ENCODE assay signal across 9 cellular contexts in genomic region chr16:4372578-4373355, GRCh38. TPM values are rescaled to one million over a fixed set of nuclear protein-coding genes. Genes with fewer than 3 reads are reported as not detected.
A peak's percentile ranks its signal among the peaks of the same experiment; 100 is the strongest.
DNase-seq lines count a peak whose midpoint lies in the region; ATAC-seq, FAIRE-seq and TF ChIP-seq lines count a peak whose summit lies in the region.
"Had no signal": no experiment of that assay in that cellular context is flagged by ENCODE, and none has a peak within 500 bp of the region (broad histone marks: within the 10 kb centered on the region; RNA-seq: fewer than 3 reads in every experiment).

No MANE protein-coding gene starts in this region.

- peaks cover 83 to 99% (median 97%) of the 10 kb centered on the region in 11 experiments for H4K20me1 ChIP-seq in BLaER1 treated with 17β-estradiol and CSF1 and Interleukin-3, amounts not matched to agents 10 nM and 100 nM

- peak overlapping the region; percentile 36 to 73 (median 63) for H3K4me3 ChIP-seq in BLaER1 treated with 17β-estradiol and CSF1 and Interleukin-3, amounts not matched to agents 10 nM and 100 nM
- H3K4me3 ChIP-seq in kidney (ENCODE audit: low read length in 2 of 2) (peak overlapping the region; percentile 83 to 94), thoracic aorta (peak overlapping the region; percentile 85)

- peak overlapping the region; percentile 57 to 81 (median 74) for H3K9ac ChIP-seq in BLaER1 treated with 17β-estradiol and CSF1 and Interleukin-3, amounts not matched to agents 10 nM and 100 nM
- H3K9ac ChIP-seq in kidney (ENCODE audit: low read length in 2 of 2), result peak overlapping the region; percentile 85 to 91

- H3K4me2 ChIP-seq in BLaER1 treated with 17β-estradiol and CSF1 and Interleukin-3, amounts not matched to agents 10 nM and 100 nM, result peak overlapping the region; percentile 97 to 100 (median 99)

- peak overlapping the region in 9 of 11 experiments; percentile 14 to 66 (median 48); a peak in 13 of 22 replicates for H3K27ac ChIP-seq in BLaER1 treated with 17β-estradiol and CSF1 and Interleukin-3, amounts not matched to agents 10 nM and 100 nM
- H3K27ac ChIP-seq in kidney (ENCODE audit: low read depth in 2 of 2, low read length in 2 of 2) (peak overlapping the region; percentile 91 to 92), thoracic aorta (peak overlapping the region; percentile 99)

- TF ChIP-seq CTCF in kidney (IDR thresholded peaks at IDR 0.05; ENCODE audit: borderline replicate concordance, extremely low read depth, insufficient read depth), result no peak
- no peak for TF ChIP-seq CTCF in thoracic aorta (IDR thresholded peaks at IDR 0.05)

- intact Hi-C loops in kidney (cut with DNase I), result no loop called here

- DNase-seq in M059J (ENCODE audit: low read depth) (peak; percentile 83), amniotic epithelial cell (ENCODE audit: low read depth) (peak; percentile 79), kidney (no peak), thoracic aorta (ENCODE audit: low spot score) (no peak)

- peaks cover 65 to 87% (median 71%) of the 10 kb centered on the region in 10 experiments for H3K4me1 ChIP-seq in BLaER1 treated with 17β-estradiol and CSF1 and Interleukin-3, amounts not matched to agents 10 nM and 100 nM
- H3K4me1 ChIP-seq in kidney (ENCODE audit: control insufficient read depth in 1 of 2, insufficient read depth in 1 of 2, low read depth in 1 of 2, low read length in 2 of 2) (peaks cover 36 to 39% of the 10 kb centered on the region in 2 donors), thoracic aorta (ENCODE audit: control insufficient read depth in 1 of 2, low read depth in 2 of 2) (peaks cover 49 to 71% of the 10 kb centered on the region in 2 donors)

- H3K27me3 ChIP-seq in BLaER1 treated with 17β-estradiol and CSF1 and Interleukin-3, amounts not matched to agents 10 nM and 100 nM, result no peaks in the 10 kb centered on the region
- no peaks in the 10 kb centered on the region for H3K27me3 ChIP-seq in thoracic aorta (replicated peaks; ENCODE audit: insufficient read depth)

- ATAC-seq in thoracic aorta (ENCODE audit: insufficient number of reproducible peaks, low FRiP score, low read depth), result no peak
- ATAC-seq in activated CD4-positive, CD25-positive, alpha-beta regulatory T cell treated with anti-CD3 and anti-CD28 coated beads, Interleukin-2, amount 50 U/mL, for 24 hours, result no peak
- ATAC-seq in GM21360 (IDR thresholded peaks at IDR 0.05; ENCODE audit: unreplicated experiment), result no peak
- ATAC-seq in GM18861 (IDR thresholded peaks at IDR 0.05; ENCODE audit: unreplicated experiment), result no peak

- H3K9me3 ChIP-seq in BLaER1 treated with 17β-estradiol and CSF1 and Interleukin-3, amounts not matched to agents 10 nM and 100 nM (replicated peaks in 1 of 11), result no peaks in the 10 kb centered on the region
- H3K9me3 ChIP-seq in kidney (ENCODE audit: control insufficient read depth in 1 of 2, low read length in 2 of 2) (no peaks in the 10 kb centered on the region), thoracic aorta (no peaks in the 10 kb centered on the region)

- H3K36me3 ChIP-seq in BLaER1 treated with 17β-estradiol and CSF1 and Interleukin-3, amounts not matched to agents 10 nM and 100 nM, result peaks cover 0 to 57% (median 13%) of the 10 kb centered on the region in 11 experiments; a peak in 15 of 22 replicates
- H3K36me3 ChIP-seq in kidney (ENCODE audit: control insufficient read depth in 1 of 2, insufficient read depth in 2 of 2, low read length in 2 of 2), result no peaks in the 10 kb centered on the region
- no peaks in the 10 kb centered on the region for H3K36me3 ChIP-seq in thoracic aorta

- FAIRE-seq in kidney (lab: Jason Lieb, UNC), result no peak
- FAIRE-seq: islet of Langerhans had no signal

RNA-seq across cellular contexts. Expression of gene VASN, which starts 1.1 kb away (rescaled TPM):
- 69.9 and 115 TPM in 2 replicates for total RNA-seq in M059J (2014; rRNA removed; shearing (Covaris generic))
- total RNA-seq in kidney (82.7 TPM), thoracic aorta (100 to 1,000 TPM; 197 to 217 TPM)
- 75.7 TPM for polyA plus RNA-seq in kidney (ENCODE audit: insufficient read depth, low read depth, low replicate concordance)

RNA-seq across cellular contexts. Expression of gene PAM16, which starts 21.6 kb away (rescaled TPM):
- 38.6 and 61.5 TPM in 2 replicates for total RNA-seq in M059J (2014; rRNA removed; shearing (Covaris generic))
- total RNA-seq in kidney (29.4 TPM), thoracic aorta (10 to 100 TPM; 18.4 to 21.1 TPM)
- 61.1 TPM for polyA plus RNA-seq in kidney (ENCODE audit: insufficient read depth, low read depth, low replicate concordance)

RNA-seq across cellular contexts. Expression of gene CORO7, which starts 43.6 kb away (rescaled TPM):
- 8.7 and 13.1 TPM in 2 replicates for total RNA-seq in M059J (2014; rRNA removed; shearing (Covaris generic))
- total RNA-seq in kidney (50.1 TPM), thoracic aorta (10 to 100 TPM; 71.1 to 79.1 TPM)
- polyA plus RNA-seq in kidney (ENCODE audit: insufficient read depth, low read depth, low replicate concordance), result 9.8 TPM

RNA-seq across cellular contexts. Expression of gene DNAJA3, which starts 52.9 kb away (rescaled TPM):
- 68.2 and 69.0 TPM in 2 replicates for total RNA-seq in M059J (2014; rRNA removed; shearing (Covaris generic))
- total RNA-seq in kidney (41.1 TPM), thoracic aorta (10 to 100 TPM; 35.2 to 52.2 TPM)
- polyA plus RNA-seq in kidney (ENCODE audit: insufficient read depth, low read depth, low replicate concordance), result 49.4 TPM

RNA-seq across cellular contexts. Expression of gene GLIS2, which starts 56.9 kb away (rescaled TPM):
- total RNA-seq in M059J (2014; rRNA removed; shearing (Covaris generic)), result 0.22 and 1.1 TPM in 2 replicates
- 68.7 TPM for total RNA-seq in kidney
- 35.6 TPM for polyA plus RNA-seq in kidney (ENCODE audit: insufficient read depth, low read depth, low replicate concordance)
- total RNA-seq in thoracic aorta, result 10 to 100 TPM; 19.5 to 32.9 TPM

Comparison
In these comparisons a context has a peak if more than half of its experiments do, and no peak if none do; other contexts are left out.
1. H3K27ac ChIP-seq: peak in every context shown above with its lines; median percentile 99 in thoracic aorta; 92 in kidney; 48 in BLaER1 treated with 17β-estradiol and CSF1 and Interleukin-3, amounts not matched to agents 10 nM and 100 nM.
2. DNase-seq: peak in M059J (single experiment) and amniotic epithelial cell (single experiment); none in kidney (single experiment) and thoracic aorta (single experiment).
3. Peak in every context shown above with its lines, with median percentiles within 50 percentile points of each other: H3K4me3 ChIP-seq.